Comparison of ENCODE assay signal across 9 cellular contexts in the genomic region with DNA sequence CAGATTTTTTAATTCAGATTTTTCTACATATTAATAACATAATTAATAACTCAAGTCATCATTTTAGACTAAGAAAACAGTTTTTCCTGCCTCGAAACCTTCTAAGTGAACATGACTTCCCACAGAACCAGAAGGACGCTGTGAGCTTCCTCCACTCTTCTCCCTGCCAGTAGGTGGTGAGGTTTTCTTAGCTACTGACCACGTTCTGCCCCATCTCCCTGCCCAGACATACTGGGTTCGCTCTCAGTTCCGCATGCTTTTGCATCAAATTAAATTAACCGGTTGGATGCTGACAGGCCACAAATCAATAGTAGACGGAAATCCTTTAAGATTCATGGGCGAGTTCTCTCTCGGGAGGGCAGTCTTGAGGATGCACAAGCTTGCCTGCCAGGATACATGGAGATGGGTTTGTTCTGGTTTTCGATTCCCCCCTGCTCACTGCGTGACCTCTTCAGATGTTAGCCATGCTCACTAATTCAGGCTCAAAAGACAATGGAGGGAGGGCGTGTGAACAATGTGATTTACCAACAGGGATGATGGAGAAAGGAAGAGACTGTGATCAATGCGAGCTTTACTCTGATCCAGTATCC.
DNase-seq lines count a peak whose midpoint lies in the region; ATAC-seq and TF ChIP-seq lines count a peak whose summit lies in the region.
"Had no signal": no experiment of that assay in that cellular context is flagged by ENCODE, and none has a peak within 500 bp of the region (broad histone marks: within the 10 kb centered on the region; RNA-seq: fewer than 3 reads in every experiment).

No MANE protein-coding gene starts in this region.

- no peaks in the 10 kb centered on the region for H3K9me3 Mint-ChIP-seq in activated naive CD8-positive, alpha-beta T cell treated with anti-CD3 and anti-CD28 coated beads, Interleukin-2, amount 50 U/mL, for 24 hours
- no peaks in the 10 kb centered on the region for H3K9me3 Mint-ChIP-seq in activated naive CD8-positive, alpha-beta T cell treated with anti-CD3 and anti-CD28 coated beads for 36 hours

- no peaks in the 10 kb centered on the region for H3K36me3 ChIP-seq in heart left ventricle
- H3K36me3 ChIP-seq in thyroid gland: no peaks in the 10 kb centered on the region

- no peaks in the 10 kb centered on the region for H3K4me1 Mint-ChIP-seq in activated naive CD8-positive, alpha-beta T cell treated with anti-CD3 and anti-CD28 coated beads, Interleukin-2, amount 50 U/mL, for 24 hours
- H3K4me1 Mint-ChIP-seq in activated naive CD8-positive, alpha-beta T cell treated with anti-CD3 and anti-CD28 coated beads for 36 hours: peaks cover 5% of the 10 kb centered on the region

- H3K36me3 Mint-ChIP-seq in activated naive CD8-positive, alpha-beta T cell treated with anti-CD3 and anti-CD28 coated beads, Interleukin-2, amount 50 U/mL, for 24 hours (ENCODE audit: low read depth): no peaks in the 10 kb centered on the region
- no peaks in the 10 kb centered on the region for H3K36me3 Mint-ChIP-seq in activated naive CD8-positive, alpha-beta T cell treated with anti-CD3 and anti-CD28 coated beads for 36 hours

- H3K9me3 ChIP-seq in heart left ventricle (no peaks in the 10 kb centered on the region), thyroid gland (no peaks in the 10 kb centered on the region)
- H3K9me3 ChIP-seq: Caco-2 had no signal

- no peak overlapping the region for H3K4me3 Mint-ChIP-seq in activated naive CD8-positive, alpha-beta T cell treated with anti-CD3 and anti-CD28 coated beads, Interleukin-2, amount 50 U/mL, for 24 hours
- H3K4me3 Mint-ChIP-seq in activated naive CD8-positive, alpha-beta T cell treated with anti-CD3 and anti-CD28 coated beads for 36 hours: no peak overlapping the region

- DNase-seq in activated naive CD8-positive, alpha-beta T cell treated with anti-CD3 and anti-CD28 coated beads, Interleukin-2, amount 50 U/mL, for 24 hours: no peak
- DNase-seq in activated naive CD8-positive, alpha-beta T cell treated with anti-CD3 and anti-CD28 coated beads for 36 hours: no peak
- DNase-seq in NCI-H526 (lab: John Stamatoyannopoulos, UW): peak; percentile 17 to 68
- no peak for DNase-seq in heart left ventricle
- DNase-seq in thyroid gland: peak; percentile 43 to 53
- no peak for DNase-seq in CD1c-positive myeloid dendritic cell (ENCODE audit: extremely low spot score)
- no peak for DNase-seq in activated T-cell treated with anti-CD3 and anti-CD28 coated beads, Interleukin-2, amount 50 U/mL, for 48 hours

- peak; percentile 49 for ATAC-seq in activated naive CD8-positive, alpha-beta T cell treated with anti-CD3 and anti-CD28 coated beads, Interleukin-2, amount 50 U/mL, for 24 hours
- peak; percentile 68 to 76 (median 72) for ATAC-seq in heart left ventricle
- no peak for ATAC-seq in HG02623 (IDR thresholded peaks at IDR 0.05; ENCODE audit: unreplicated experiment)

- 40 to 51% (median 44%) methylated on average over 13 of the region's 13 CpGs for WGBS in heart left ventricle, 4 donors
- 29% methylated on average over 13 of the region's 13 CpGs for WGBS in thyroid gland, 2 donors

- H3K27me3 Mint-ChIP-seq in activated naive CD8-positive, alpha-beta T cell treated with anti-CD3 and anti-CD28 coated beads, Interleukin-2, amount 50 U/mL, for 24 hours: peaks cover 18% of the 10 kb centered on the region
- H3K27me3 Mint-ChIP-seq in activated naive CD8-positive, alpha-beta T cell treated with anti-CD3 and anti-CD28 coated beads for 36 hours: peaks cover 18% of the 10 kb centered on the region

- H3K4me1 ChIP-seq in heart left ventricle: no peaks in the 10 kb centered on the region
- no peaks in the 10 kb centered on the region for H3K4me1 ChIP-seq in thyroid gland
- H3K4me1 ChIP-seq: Caco-2 had no signal

- TF ChIP-seq CTCF in heart left ventricle (IDR thresholded peaks at IDR 0.05) (peak in 10 of 12 donors; percentile 24 to 55 (median 42)), thyroid gland (IDR thresholded peaks at IDR 0.05) (peak in 5 of 6 experiments; percentile 24 to 60 (median 56))

- H3K27ac Mint-ChIP-seq in activated naive CD8-positive, alpha-beta T cell treated with anti-CD3 and anti-CD28 coated beads, Interleukin-2, amount 50 U/mL, for 24 hours: no peak overlapping the region
- no peak overlapping the region for H3K27ac Mint-ChIP-seq in activated naive CD8-positive, alpha-beta T cell treated with anti-CD3 and anti-CD28 coated beads for 36 hours

- TF ChIP-seq POLR2A in heart left ventricle (IDR thresholded peaks at IDR 0.05) (no peak), thyroid gland (IDR thresholded peaks at IDR 0.05) (no peak)

- H3K27me3 ChIP-seq in heart left ventricle (peaks cover 0 to 16% (median 0%) of the 10 kb centered on the region in 9 donors), thyroid gland (no peaks in the 10 kb centered on the region)

- intact Hi-C loops in heart left ventricle (cut with DNase I): loop anchor here in 9 of 10 donors (2.0 to 10.0 kb wide), 3 partner anchors 301 to 303 kb away; no protein-coding TSS in a partner anchor
- intact Hi-C loops in thyroid gland (cut with DNase I): no loop called here

- H3K27ac ChIP-seq in heart left ventricle (no peak overlapping the region), thyroid gland (no peak overlapping the region)

- H3K4me3 ChIP-seq in heart left ventricle (no peak overlapping the region), thyroid gland (replicated peaks in 1 of 3) (no peak overlapping the region)

Comparison
In these comparisons a context has a peak if more than half of its experiments do, and no peak if none do; other contexts are left out.
1. DNase-seq: peak in NCI-H526 (2 of 2) and thyroid gland (2 of 2); none in activated naive CD8-positive, alpha-beta T cell treated with anti-CD3 and anti-CD28 coated beads, Interleukin-2, amount 50 U/mL, for 24 hours (single experiment), activated naive CD8-positive, alpha-beta T cell treated with anti-CD3 and anti-CD28 coated beads for 36 hours (single experiment), heart left ventricle (0 of 5), CD1c-positive myeloid dendritic cell (single experiment) and activated T-cell treated with anti-CD3 and anti-CD28 coated beads, Interleukin-2, amount 50 U/mL, for 48 hours (0 of 2).